Comparison of ENCODE assay signal across 23 cellular contexts in genomic region chr1:47579809-47580208, GRCh38.
"Had no signal": no experiment of that assay in that cellular context is flagged by ENCODE, and none has a peak within 500 bp of the region (broad histone marks: within the 10 kb centered on the region; RNA-seq: fewer than 3 reads in every experiment).

No MANE protein-coding gene starts in this region.

- H3K27ac ChIP-seq: PC-9 had no signal

- H3K36me3 Mint-ChIP-seq: activated naive CD4-positive, alpha-beta T cell treated with anti-CD3 and anti-CD28 coated beads, Interleukin-2, amount 50 U/mL, for 24 hours; WTC11 had no signal

- DNase-seq: activated CD4-positive, alpha-beta T cell treated with anti-CD3 and anti-CD28 coated beads for 48 hours; activated CD4-positive, alpha-beta T cell treated with anti-CD3 and anti-CD28 coated beads, Interleukin-2, amount 50 U/mL, for 48 hours; activated CD4-positive, CD25-positive, alpha-beta regulatory T cell treated with anti-CD3 and anti-CD28 coated beads, Interleukin-2, amount 50 U/mL, for 72 hours; activated T-cell treated with anti-CD3 and anti-CD28 coated beads for 4 hours; activated T-cell treated with anti-CD3 and anti-CD28 coated beads, Interleukin-2, amount 50 U/mL, for 48 hours; aorta; caudate nucleus; Kasumi-1; KBM-7; NCI-H1105 treated with DMSO at 0.1 percent for 48 hours; NCI-H1436 treated with DMSO at 0.1 percent for 48 hours; NCI-H187; NCI-H2081; NCI-H446; NCI-H524; PC-9; SHP77 treated with DMSO at 0.1 percent for 48 hours; T-helper 17 cell; T-helper 9 cell had no signal

- H2AFZ ChIP-seq: PC-9 had no signal

- H3K36me3 ChIP-seq: breast epithelium had no signal

- H3K4me1 Mint-ChIP-seq: activated naive CD4-positive, alpha-beta T cell treated with anti-CD3 and anti-CD28 coated beads, Interleukin-2, amount 50 U/mL, for 24 hours; activated T-helper 17 cell treated with anti-CD3 and anti-CD28 coated beads, Interleukin-2, amount 50 U/mL, for 72 hours; T-helper 17 cell had no signal

- H3K9me3 Mint-ChIP-seq: activated naive CD4-positive, alpha-beta T cell treated with anti-CD3 and anti-CD28 coated beads, Interleukin-2, amount 50 U/mL, for 24 hours; activated T-helper 17 cell treated with anti-CD3 and anti-CD28 coated beads, Interleukin-2, amount 50 U/mL, for 72 hours; WTC11 had no signal

- H3K27ac Mint-ChIP-seq: activated naive CD4-positive, alpha-beta T cell treated with anti-CD3 and anti-CD28 coated beads, Interleukin-2, amount 50 U/mL, for 24 hours; activated T-helper 17 cell treated with anti-CD3 and anti-CD28 coated beads, Interleukin-2, amount 50 U/mL, for 72 hours; T-helper 17 cell; WTC11 had no signal

- H3K4me3 Mint-ChIP-seq: activated naive CD4-positive, alpha-beta T cell treated with anti-CD3 and anti-CD28 coated beads, Interleukin-2, amount 50 U/mL, for 24 hours; activated T-helper 17 cell treated with anti-CD3 and anti-CD28 coated beads, Interleukin-2, amount 50 U/mL, for 72 hours; T-helper 17 cell; WTC11 had no signal

- H3K9me3 ChIP-seq: breast epithelium had no signal

- ATAC-seq: activated T-helper 17 cell treated with anti-CD3 and anti-CD28 coated beads, Interleukin-2, amount 50 U/mL, for 72 hours; T-helper 17 cell; WTC11 had no signal

- H3K4me3 ChIP-seq: breast epithelium, PC-9 had no signal

- H3K4me2 ChIP-seq: PC-9 had no signal
